Comparison of ENCODE assay signal across 13 cellular contexts in genomic region chr1:243851765-243852164, GRCh38. TPM values are rescaled to one million over a fixed set of nuclear protein-coding genes. Genes with fewer than 3 reads are reported as not detected.
DNase-seq lines count a peak whose midpoint lies in the region; FAIRE-seq and TF ChIP-seq lines count a peak whose summit lies in the region.
"Had no signal": no experiment of that assay in that cellular context is flagged by ENCODE, and none has a peak within 500 bp of the region (broad histone marks: within the 10 kb centered on the region; RNA-seq: fewer than 3 reads in every experiment).

No MANE protein-coding gene starts in this region.

- H3K9me3 Mint-ChIP-seq in type B pancreatic cell = no peaks in the 10 kb centered on the region

- H3K4me3 ChIP-seq in left ventricle myocardium inferior (no peak overlapping the region), right atrium auricular region (peak overlapping the region in 1 of 2 donors; percentile 99), hepatocyte (no peak overlapping the region)

- no peak for FAIRE-seq in D721Med (lab: Jason Lieb, UNC)
- FAIRE-seq: HTR-8/SVneo had no signal

- H2AFZ ChIP-seq in hepatocyte = peak overlapping the region; percentile 92

- H3K27ac Mint-ChIP-seq in type B pancreatic cell = peak overlapping the region; percentile 76

- peaks cover under 1% of the 10 kb centered on the region for H3K79me2 ChIP-seq in hepatocyte

- no peaks in the 10 kb centered on the region for H3K36me3 Mint-ChIP-seq in type B pancreatic cell

- no peaks in the 10 kb centered on the region for H4K20me1 ChIP-seq in hepatocyte (ENCODE audit: insufficient read depth, poor library complexity, severe bottlenecking)

- peaks cover 64% of the 10 kb centered on the region for H3K27me3 ChIP-seq in left ventricle myocardium inferior (ENCODE audit: low read depth)
- no peaks in the 10 kb centered on the region for H3K27me3 ChIP-seq in right atrium auricular region
- peaks cover 33% of the 10 kb centered on the region for H3K27me3 ChIP-seq in hepatocyte

- no peaks in the 10 kb centered on the region for H3K36me3 ChIP-seq in left ventricle myocardium inferior
- no peaks in the 10 kb centered on the region for H3K36me3 ChIP-seq in right atrium auricular region
- no peaks in the 10 kb centered on the region for H3K36me3 ChIP-seq in hepatocyte (replicated peaks; ENCODE audit: insufficient read depth, low read depth)
- H3K36me3 ChIP-seq: upper lobe of right lung had no signal

- no peaks in the 10 kb centered on the region for H3K9me2 ChIP-seq in hepatocyte (replicated peaks; ENCODE audit: insufficient read depth)

- H3K4me2 ChIP-seq in hepatocyte = peak overlapping the region; percentile 95

- H3K4me1 ChIP-seq in left ventricle myocardium inferior (peaks cover 34% of the 10 kb centered on the region), right atrium auricular region (peaks cover 0 to 7% of the 10 kb centered on the region in 2 donors), hepatocyte (ENCODE audit: insufficient read depth) (peaks cover 6% of the 10 kb centered on the region)
- H3K4me1 ChIP-seq: upper lobe of right lung had no signal

- H3K27me3 Mint-ChIP-seq in type B pancreatic cell = peaks cover 36% of the 10 kb centered on the region

- H3K9me3 ChIP-seq in left ventricle myocardium inferior (replicated peaks) (no peaks in the 10 kb centered on the region), right atrium auricular region (no peaks in the 10 kb centered on the region), hepatocyte (ENCODE audit: low read depth) (no peaks in the 10 kb centered on the region)
- H3K9me3 ChIP-seq: mucosa of descending colon, upper lobe of right lung had no signal

- TF ChIP-seq CTCF in left ventricle myocardium inferior (IDR thresholded peaks at IDR 0.05; ENCODE audit: borderline replicate concordance) (no peak), right atrium auricular region (IDR thresholded peaks at IDR 0.05) (no peak), VCaP (conservative IDR thresholded peaks at IDR 0.05) (no peak), hepatocyte (IDR thresholded peaks at IDR 0.05; ENCODE audit: poor library complexity) (no peak), type B pancreatic cell (conservative IDR thresholded peaks at IDR 0.05) (no peak), D721Med (IDR thresholded peaks at IDR 0.05; ENCODE audit: insufficient read depth, missing control alignments) (no peak)

- H3K4me3 Mint-ChIP-seq in type B pancreatic cell = peak overlapping the region; percentile 95

- H3K27ac ChIP-seq in left ventricle myocardium inferior (replicated peaks) (peak overlapping the region; percentile 96), right atrium auricular region (peak overlapping the region in 1 of 2 donors; percentile 98), VCaP (peak overlapping the region; percentile 97), hepatocyte (no peak overlapping the region)

- 27% methylated on average over 3 of the region's 3 CpGs for WGBS in hepatocyte (ENCODE audit: low lambda C conversion rate, missing lambda C conversion rate)

- DNase-seq in left ventricle myocardium inferior = no peak
- no peak for DNase-seq in right atrium auricular region (ENCODE audit: low spot score)
- no peak for DNase-seq in hepatocyte (ENCODE audit: low spot score)
- DNase-seq in type B pancreatic cell (ENCODE audit: extremely low spot score, unreplicated experiment) = no peak
- no peak for DNase-seq in D721Med (ENCODE audit: insufficient read length, low spot score)
- no peak for DNase-seq in NCI-H2196 treated with DMSO at 0.1 percent for 48 hours (lab: John Stamatoyannopoulos, UW; ENCODE audit: unreplicated experiment)
- no peak for DNase-seq in NCI-H748 treated with DMSO at 0.1 percent for 48 hours (lab: John Stamatoyannopoulos, UW)
- DNase-seq: foreskin fibroblast, NCI-H446 treated with DMSO at 0.1 percent for 48 hours, upper lobe of right lung had no signal

- intact Hi-C loops in left ventricle myocardium inferior (cut with micrococcal nuclease) = no loop called here

- peaks cover 12% of the 10 kb centered on the region for H3K4me1 Mint-ChIP-seq in type B pancreatic cell (ENCODE audit: unreplicated experiment)

RNA-seq across cellular contexts. Expression of gene AKT3, which starts 1.7 kb away (rescaled TPM):
- total RNA-seq in left ventricle myocardium inferior = 20.6 TPM
- 10 to 100 TPM; 13.6 to 31.2 TPM for total RNA-seq in right atrium auricular region
- total RNA-seq in hepatocyte = 13.0 and 16.9 TPM in 2 replicates
- 2.7 and 3.5 TPM in 2 replicates for polyA plus RNA-seq in hepatocyte
- total RNA-seq in type B pancreatic cell (ENCODE audit: low replicate concordance) = 17.4 and 29.9 TPM in 2 replicates
